ENCODE assay signal across 28 cellular contexts in the genomic region with DNA sequence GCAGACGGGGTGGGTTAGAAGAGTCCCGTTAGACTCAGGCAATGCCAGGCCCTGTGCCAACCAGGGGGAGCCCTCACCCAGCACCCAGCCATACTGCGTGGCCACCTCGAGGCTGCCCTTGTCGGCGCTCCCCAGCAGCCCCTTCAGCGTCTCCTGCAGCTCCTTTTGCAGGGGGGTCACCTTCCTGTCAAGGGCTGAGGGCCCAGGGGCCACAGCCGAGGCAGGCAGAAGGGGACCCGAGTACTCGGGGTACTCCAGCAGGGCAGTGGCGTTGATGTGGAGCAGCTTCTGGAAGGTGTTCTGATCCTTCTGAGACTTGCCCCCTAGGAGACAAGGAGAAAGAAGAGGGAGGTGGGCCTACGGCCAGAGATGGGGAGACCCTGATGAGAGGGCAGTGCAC. TPM values are rescaled to one million over a fixed set of nuclear protein-coding genes. Genes with fewer than 3 reads are reported as not detected.
"Had no signal": no experiment of that assay in that cellular context is flagged by ENCODE, and none has a peak within 500 bp of the region (broad histone marks: within the 10 kb centered on the region; RNA-seq: fewer than 3 reads in every experiment).

No MANE protein-coding gene starts in this region.

- H3K4me3 Mint-ChIP-seq: effector memory CD8-positive, alpha-beta T cell; immature natural killer cell; memory B cell; natural killer cell; neural crest cell; stimulated activated memory B cell treated with anti-CD40 and anti-IgM and Interleukin-4, amounts not matched to agents 10 μg/mL and 1 μg/mL and 100 μg/mL, for 72 hours; stimulated activated naive CD8-positive, alpha-beta T cell treated with anti-CD3 and anti-CD28 coated beads, Interleukin-15, Interleukin-2, amounts not matched to agents 100 ng/mL and 50 ng/mL, for 24 hours had no signal

- H3K9me3 Mint-ChIP-seq: effector memory CD8-positive, alpha-beta T cell; immature natural killer cell; memory B cell; natural killer cell; neural crest cell; stimulated activated memory B cell treated with anti-CD40 and anti-IgM and Interleukin-4, amounts not matched to agents 10 μg/mL and 1 μg/mL and 100 μg/mL, for 72 hours; stimulated activated naive CD8-positive, alpha-beta T cell treated with anti-CD3 and anti-CD28 coated beads, Interleukin-15, Interleukin-2, amounts not matched to agents 100 ng/mL and 50 ng/mL, for 24 hours had no signal

- DNase-seq: cortex of kidney; effector memory CD8-positive, alpha-beta T cell; erythroblast; esophagus squamous epithelium; foreskin melanocyte; glutamatergic neuron; heart right ventricle; hypothalamus; immature natural killer cell; islet precursor cell; kidney glomerular epithelial cell; left colon; left ventricle myocardium inferior; natural killer cell; stimulated activated CD4-positive, alpha-beta T cell treated with anti-CD3 and anti-CD28 coated beads, Interleukin-4, amount 100 ng/mL, for 4 hours; transverse colon had no signal

- H3K27me3 Mint-ChIP-seq: effector memory CD8-positive, alpha-beta T cell; memory B cell; progenitor cell of endocrine pancreas; stimulated activated memory B cell treated with anti-CD40 and anti-IgM and Interleukin-4, amounts not matched to agents 10 μg/mL and 1 μg/mL and 100 μg/mL, for 72 hours; stimulated activated naive CD8-positive, alpha-beta T cell treated with anti-CD3 and anti-CD28 coated beads, Interleukin-15, Interleukin-2, amounts not matched to agents 100 ng/mL and 50 ng/mL, for 24 hours had no signal

- H3K27ac Mint-ChIP-seq: immature natural killer cell; memory B cell; natural killer cell; progenitor cell of endocrine pancreas; stimulated activated memory B cell treated with anti-CD40 and anti-IgM and Interleukin-4, amounts not matched to agents 10 μg/mL and 1 μg/mL and 100 μg/mL, for 72 hours; stimulated activated naive CD8-positive, alpha-beta T cell treated with anti-CD3 and anti-CD28 coated beads, Interleukin-15, Interleukin-2, amounts not matched to agents 100 ng/mL and 50 ng/mL, for 24 hours had no signal

- H3K4me1 Mint-ChIP-seq: memory B cell; natural killer cell; neural crest cell; stimulated activated memory B cell treated with anti-CD40 and anti-IgM and Interleukin-4, amounts not matched to agents 10 μg/mL and 1 μg/mL and 100 μg/mL, for 72 hours had no signal

- H3K9me3 ChIP-seq: esophagus squamous epithelium, heart right ventricle, left ventricle myocardium inferior, neutrophil, pancreas, right atrium auricular region, spleen, thoracic aorta, transverse colon had no signal

- ATAC-seq: effector memory CD8-positive, alpha-beta T cell; heart right ventricle; left colon; natural killer cell; pancreas; stimulated activated memory B cell treated with anti-CD40 and anti-IgM and Interleukin-4, amounts not matched to agents 10 μg/mL and 1 μg/mL and 100 μg/mL, for 72 hours had no signal

- H3K4me1 ChIP-seq: pancreas had no signal

- H3K36me3 Mint-ChIP-seq: natural killer cell had no signal

- H3K27me3 ChIP-seq: esophagus squamous epithelium, heart right ventricle, neutrophil, pancreas, right atrium auricular region, spleen, transverse colon had no signal

- H3K4me3 ChIP-seq: esophagus squamous epithelium, heart right ventricle, left ventricle myocardium inferior, lung, pancreas, right atrium auricular region, skin epidermis, spleen, thoracic aorta, transverse colon had no signal

- H3K27ac ChIP-seq: esophagus squamous epithelium, heart right ventricle, left ventricle myocardium inferior, neutrophil, pancreas, right atrium auricular region, skin epidermis, spleen, thoracic aorta, transverse colon had no signal

RNA-seq across cellular contexts. Expression of gene RAMP3, which starts 55.8 kb away (rescaled TPM):
- total RNA-seq: natural killer cell, neural crest cell, progenitor cell of endocrine pancreas had no signal
